8 cellular contexts compared by ENCODE assay signal in the genomic region with DNA sequence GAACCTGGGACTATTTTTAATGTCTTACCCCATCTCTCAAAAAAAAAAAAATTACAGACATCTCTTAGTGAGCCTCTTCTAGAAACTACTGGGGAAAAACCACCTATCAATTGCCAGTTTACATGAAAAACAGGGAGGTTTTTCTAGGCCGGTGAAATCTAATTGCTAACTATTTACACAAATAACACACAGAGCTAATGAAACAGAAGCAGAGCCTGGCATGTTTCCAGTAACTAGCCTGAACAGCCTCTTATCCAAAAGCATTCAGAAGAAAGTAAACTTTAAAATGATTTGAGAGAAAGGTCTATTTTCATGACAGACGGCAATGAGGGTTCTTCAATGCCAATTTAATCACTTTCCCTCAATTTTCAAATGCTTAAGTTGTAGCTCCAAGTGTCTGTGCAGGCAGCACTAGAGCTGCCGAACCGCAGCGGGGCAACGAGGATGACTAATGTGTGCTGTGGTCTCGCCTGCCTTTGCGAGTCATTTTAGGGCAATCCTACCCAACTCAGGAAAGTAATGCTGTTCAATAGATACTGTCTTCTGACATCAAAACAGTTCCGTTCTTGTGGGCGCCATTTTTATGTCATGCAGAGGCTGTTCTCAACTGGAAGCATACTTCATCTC.
DNase-seq lines count a peak whose midpoint lies in the region; FAIRE-seq lines count a peak whose summit lies in the region.

No MANE protein-coding gene starts in this region.

- FAIRE-seq in small intestine (lab: Jason Lieb, UNC) = no peak

- no peaks in the 10 kb centered on the region for H3K27me3 ChIP-seq in small intestine (ENCODE audit: control insufficient read depth in 2 of 2, insufficient read depth in 2 of 2, low read length in 2 of 2)

- H3K36me3 ChIP-seq in small intestine (ENCODE audit: control insufficient read depth in 2 of 2, insufficient read depth in 2 of 2, low read length in 2 of 2) = peaks cover 3 to 10% of the 10 kb centered on the region in 2 donors

- H3K27ac ChIP-seq in small intestine (ENCODE audit: low read depth in 1 of 2, low read length in 1 of 2) = no peak overlapping the region

- H3K4me1 ChIP-seq in small intestine (ENCODE audit: control insufficient read depth in 2 of 2, insufficient read depth in 1 of 2, low read depth in 1 of 2, low read length in 1 of 2) = no peaks in the 10 kb centered on the region

- DNase-seq in DMS79 treated with DMSO at 0.1 percent for 48 hours (lab: John Stamatoyannopoulos, UW) (peak; percentile 100), NCI-H2107 (lab: John Stamatoyannopoulos, UW) (peak; percentile 44), myocyte (ENCODE audit: low read depth) (peak; percentile 74), small intestine (no peak), NCI-H146 treated with DMSO at 0.1 percent for 48 hours (lab: John Stamatoyannopoulos, UW; ENCODE audit: unreplicated experiment) (no peak), KG1 (lab: John Stamatoyannopoulos, UW) (no peak), iPS-NIHi7 (ENCODE audit: extremely low spot score) (no peak)
- peak; percentile 64 for DNase-seq in activated CD8-positive, alpha-beta memory T cell treated with anti-CD3 and anti-CD28 coated beads, Interleukin-2, amount 50 U/mL, for 48 hours

- no peak overlapping the region for H3K4me3 ChIP-seq in small intestine (ENCODE audit: low read depth in 1 of 2, low read length in 2 of 2)

- 65 to 70% (median 70%) methylated on average over 10 of the region's 10 CpGs for WGBS in small intestine, 3 donors

- no peaks in the 10 kb centered on the region for H3K9me3 ChIP-seq in small intestine (ENCODE audit: control insufficient read depth, low read depth)

Comparison
In these comparisons a context has a peak if more than half of its experiments do, and no peak if none do; other contexts are left out.
1. DNase-seq: peak in DMS79 treated with DMSO at 0.1 percent for 48 hours (single experiment), NCI-H2107 (single experiment), activated CD8-positive, alpha-beta memory T cell treated with anti-CD3 and anti-CD28 coated beads, Interleukin-2, amount 50 U/mL, for 48 hours (single experiment) and myocyte (single experiment); none in small intestine (single experiment), NCI-H146 treated with DMSO at 0.1 percent for 48 hours (single experiment), KG1 (single experiment) and iPS-NIHi7 (single experiment).